Comparison of ENCODE assay signal across 1 cellular context in genomic region chr10:8113616-8114015, GRCh38.
TF ChIP-seq lines count a peak whose summit lies in the region.

No MANE protein-coding gene starts in this region.

TF ChIP-seq in WTC11, 78 proteins besides CTCF, POLR2A, EP300 and RAD21 (continued from another document):
- TF ChIP-seq, protein P1, sequence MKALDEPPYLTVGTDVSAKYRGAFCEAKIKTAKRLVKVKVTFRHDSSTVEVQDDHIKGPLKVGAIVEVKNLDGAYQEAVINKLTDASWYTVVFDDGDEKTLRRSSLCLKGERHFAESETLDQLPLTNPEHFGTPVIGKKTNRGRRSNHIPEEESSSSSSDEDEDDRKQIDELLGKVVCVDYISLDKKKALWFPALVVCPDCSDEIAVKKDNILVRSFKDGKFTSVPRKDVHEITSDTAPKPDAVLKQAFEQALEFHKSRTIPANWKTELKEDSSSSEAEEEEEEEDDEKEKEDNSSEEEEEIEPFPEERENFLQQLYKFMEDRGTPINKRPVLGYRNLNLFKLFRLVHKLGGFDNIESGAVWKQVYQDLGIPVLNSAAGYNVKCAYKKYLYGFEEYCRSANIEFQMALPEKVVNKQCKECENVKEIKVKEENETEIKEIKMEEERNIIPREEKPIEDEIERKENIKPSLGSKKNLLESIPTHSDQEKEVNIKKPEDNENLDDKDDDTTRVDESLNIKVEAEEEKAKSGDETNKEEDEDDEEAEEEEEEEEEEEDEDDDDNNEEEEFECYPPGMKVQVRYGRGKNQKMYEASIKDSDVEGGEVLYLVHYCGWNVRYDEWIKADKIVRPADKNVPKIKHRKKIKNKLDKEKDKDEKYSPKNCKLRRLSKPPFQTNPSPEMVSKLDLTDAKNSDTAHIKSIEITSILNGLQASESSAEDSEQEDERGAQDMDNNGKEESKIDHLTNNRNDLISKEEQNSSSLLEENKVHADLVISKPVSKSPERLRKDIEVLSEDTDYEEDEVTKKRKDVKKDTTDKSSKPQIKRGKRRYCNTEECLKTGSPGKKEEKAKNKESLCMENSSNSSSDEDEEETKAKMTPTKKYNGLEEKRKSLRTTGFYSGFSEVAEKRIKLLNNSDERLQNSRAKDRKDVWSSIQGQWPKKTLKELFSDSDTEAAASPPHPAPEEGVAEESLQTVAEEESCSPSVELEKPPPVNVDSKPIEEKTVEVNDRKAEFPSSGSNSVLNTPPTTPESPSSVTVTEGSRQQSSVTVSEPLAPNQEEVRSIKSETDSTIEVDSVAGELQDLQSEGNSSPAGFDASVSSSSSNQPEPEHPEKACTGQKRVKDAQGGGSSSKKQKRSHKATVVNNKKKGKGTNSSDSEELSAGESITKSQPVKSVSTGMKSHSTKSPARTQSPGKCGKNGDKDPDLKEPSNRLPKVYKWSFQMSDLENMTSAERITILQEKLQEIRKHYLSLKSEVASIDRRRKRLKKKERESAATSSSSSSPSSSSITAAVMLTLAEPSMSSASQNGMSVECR (CRISPR knock-in tag; IDR thresholded peaks at IDR 0.05; ENCODE audit: borderline replicate concordance), result no peak
TF ChIP-seq in WTC11: peak in this region for 0.
